ENCODE assay signal across 8 cellular contexts in the genomic region with DNA sequence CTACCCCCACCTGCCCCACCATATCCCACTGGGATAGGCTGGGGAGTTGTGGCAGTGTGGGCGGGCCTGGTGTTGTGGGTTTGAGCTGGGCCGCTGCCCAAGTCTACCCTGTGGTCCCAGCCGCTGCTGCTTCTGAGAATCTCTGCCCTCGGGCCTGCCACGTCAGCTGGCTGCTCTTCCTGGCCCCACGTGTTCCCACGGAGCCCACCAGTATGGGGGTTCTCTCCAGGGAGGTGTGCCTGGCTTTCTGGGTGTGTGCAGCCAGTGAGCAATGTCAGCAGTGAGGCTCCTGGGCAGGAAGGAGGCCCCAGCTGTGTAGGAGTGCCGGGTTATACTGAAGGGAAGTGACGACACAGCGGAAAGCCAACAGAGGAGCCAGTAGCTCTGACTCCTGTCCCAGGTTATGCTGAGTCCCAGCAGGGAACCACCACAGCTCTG. TPM values are rescaled to one million over a fixed set of nuclear protein-coding genes. Genes with fewer than 3 reads are reported as not detected.
DNase-seq lines count a peak whose midpoint lies in the region; ATAC-seq, FAIRE-seq and TF ChIP-seq lines count a peak whose summit lies in the region.

No MANE protein-coding gene starts in this region.

- peaks cover under 1 to 67% of the 10 kb centered on the region in 2 donors for H3K4me1 ChIP-seq in lung (ENCODE audit: control insufficient read depth in 2 of 2, insufficient read depth in 2 of 2, low read length in 2 of 2)

- H3K27me3 ChIP-seq in WERI-Rb-1 (ENCODE audit: insufficient read depth, low read depth, severe bottlenecking) (no peaks in the 10 kb centered on the region), bronchial epithelial cell (ENCODE audit: control insufficient read depth, insufficient read depth, low read length) (no peaks in the 10 kb centered on the region), lung (ENCODE audit: control insufficient read depth, insufficient read depth) (no peaks in the 10 kb centered on the region)

- H3K4me3 ChIP-seq in WERI-Rb-1 (ENCODE audit: low read depth, low read length) (no peak overlapping the region), bronchial epithelial cell (ENCODE audit: low read depth, low read length) (no peak overlapping the region), lung (no peak overlapping the region)

- H3K27ac ChIP-seq in WERI-Rb-1 (peak overlapping the region; percentile 85), lung (ENCODE audit: low read depth in 1 of 2, low read length in 1 of 2) (peak overlapping the region; percentile 76 to 91)

- H3K9me3 ChIP-seq in WERI-Rb-1 (ENCODE audit: severe bottlenecking): no peaks in the 10 kb centered on the region
- H3K9me3 ChIP-seq in lung (ENCODE audit: control insufficient read depth in 2 of 2, insufficient read depth in 1 of 2, low read length in 1 of 2): no peaks in the 10 kb centered on the region

- no peak for FAIRE-seq in bronchial epithelial cell (lab: Jason Lieb, UNC)

- H3K36me3 ChIP-seq in WERI-Rb-1: peaks cover 12% of the 10 kb centered on the region
- peaks cover 9% of the 10 kb centered on the region for H3K36me3 ChIP-seq in bronchial epithelial cell (ENCODE audit: control insufficient read depth, insufficient read depth, low read length)
- H3K36me3 ChIP-seq in lung (ENCODE audit: control insufficient read depth in 2 of 2, insufficient read depth in 2 of 2, low read length in 2 of 2): peaks cover 0 to 17% of the 10 kb centered on the region in 2 donors

- ATAC-seq in GM19395 (IDR thresholded peaks at IDR 0.05; ENCODE audit: unreplicated experiment) (peak; percentile 45), lung (ENCODE audit: insufficient read depth, low FRiP score) (peak; percentile 16), GM18870 (IDR thresholded peaks at IDR 0.05; ENCODE audit: unreplicated experiment) (no peak)

- 16 to 18% methylated on average over 10 of the region's 10 CpGs for WGBS in lung, 2 donors

- TF ChIP-seq CTCF in WERI-Rb-1 (IDR thresholded peaks at IDR 0.05; ENCODE audit: low read depth, low read length) (no peak), bronchial epithelial cell (IDR thresholded peaks at IDR 0.05; ENCODE audit: insufficient read depth, low read length, severe bottlenecking) (no peak), lung (IDR thresholded peaks at IDR 0.05; ENCODE audit: control extremely low read depth, extremely low read depth) (no peak)

- DNase-seq in A172 (ENCODE audit: low spot score): peak; percentile 99
- DNase-seq in HS-5 (ENCODE audit: low read depth): peak; percentile 92
- DNase-seq in WERI-Rb-1: no peak
- DNase-seq in bronchial epithelial cell (ENCODE audit: low read depth): peak; percentile 95
- no peak for DNase-seq in lung (ENCODE audit: low spot score)
- peak; percentile 52 to 67 for DNase-seq in stimulated activated CD8-positive, alpha-beta memory T cell treated with anti-CD3 and anti-CD28 coated beads, Interleukin-2, amount 100 ng/mL, for 1 hour (ENCODE audit: low read depth in 2 of 2)

RNA-seq across cellular contexts. Expression of gene GNAI2, which starts 10.5 kb away (rescaled TPM):
- 247 and 283 TPM in 2 replicates for total RNA-seq in A172 (2014; rRNA removed; shearing (Covaris generic))
- total RNA-seq in bronchial epithelial cell: 97.9 and 129 TPM in 2 replicates
- total RNA-seq in lung: 100 to 1,000 TPM; 224 to 332 TPM
- 100 to 1,000 TPM; 217 to 364 TPM for polyA plus RNA-seq in lung

RNA-seq across cellular contexts. Expression of gene SEMA3B, which starts 22.4 kb away (rescaled TPM):
- 22.9 and 26.3 TPM in 2 replicates for total RNA-seq in A172 (2014; rRNA removed; shearing (Covaris generic))
- total RNA-seq in bronchial epithelial cell: 2.3 and 7.1 TPM in 2 replicates
- 10 to 100 TPM; 47.9 to 95.7 TPM for total RNA-seq in lung
- 10 to 100 TPM; 39.6 to 75.6 TPM for polyA plus RNA-seq in lung

RNA-seq across cellular contexts. Expression of gene LSMEM2, which starts 32.4 kb away (rescaled TPM):
- total RNA-seq in A172 (2014; rRNA removed; shearing (Covaris generic)): not detected in 2 replicates
- under 0.01 TPM in 1 of 2 replicates, not detected in the other for total RNA-seq in bronchial epithelial cell
- under 1 TPM in 1 of 2 donors, not detected in 1; 0.12 TPM for total RNA-seq in lung
- polyA plus RNA-seq in lung: under 1 TPM; 0.10 to 0.49 TPM

RNA-seq across cellular contexts. Expression of gene SLC38A3, which starts 41.5 kb away (rescaled TPM):
- total RNA-seq in A172 (2014; rRNA removed; shearing (Covaris generic)): 0.74 TPM in 1 of 2 replicates, not detected in the other
- not detected in 2 replicates for total RNA-seq in bronchial epithelial cell
- 1 to 10 TPM in 1 of 2 donors, under 1 TPM in 1; 0.43 to 4.3 TPM for total RNA-seq in lung
- polyA plus RNA-seq in lung: under 1 TPM; 0.08 to 0.24 TPM

RNA-seq across cellular contexts. Expression of gene IFRD2, which starts 45.7 kb away (rescaled TPM):
- total RNA-seq in A172 (2014; rRNA removed; shearing (Covaris generic)): 120 and 129 TPM in 2 replicates
- total RNA-seq in bronchial epithelial cell (104 and 177 TPM in 2 replicates), lung (10 to 100 TPM; 14.7 to 98.8 TPM)
- polyA plus RNA-seq in lung: 100 to 1,000 TPM in 1 of 2 donors, 10 to 100 TPM in 1; 91.4 to 107 TPM

Comparison
In these comparisons a context has a peak if more than half of its experiments do, and no peak if none do; other contexts are left out.
1. DNase-seq: peak in A172 (single experiment), HS-5 (single experiment), bronchial epithelial cell (single experiment) and stimulated activated CD8-positive, alpha-beta memory T cell treated with anti-CD3 and anti-CD28 coated beads, Interleukin-2, amount 100 ng/mL, for 1 hour (2 of 2); none in WERI-Rb-1 (single experiment) and lung (single experiment).